Comparison of ENCODE assay signal across 16 cellular contexts in genomic region chr6:144480518-144480917, GRCh38.
DNase-seq lines count a peak whose midpoint lies in the region; ATAC-seq and TF ChIP-seq lines count a peak whose summit lies in the region.
"Had no signal": no experiment of that assay in that cellular context is flagged by ENCODE, and none has a peak within 500 bp of the region (broad histone marks: within the 10 kb centered on the region; RNA-seq: fewer than 3 reads in every experiment).

No MANE protein-coding gene starts in this region.

- no peak overlapping the region for H3K4me3 Mint-ChIP-seq in CD8-positive, alpha-beta T cell
- H3K4me3 Mint-ChIP-seq: CD4-positive, alpha-beta memory T cell had no signal

- no peaks in the 10 kb centered on the region for H3K9me3 Mint-ChIP-seq in CD8-positive, alpha-beta T cell
- H3K9me3 Mint-ChIP-seq: CD4-positive, alpha-beta memory T cell had no signal

- H3K36me3 Mint-ChIP-seq in CD8-positive, alpha-beta T cell = peaks cover 75% of the 10 kb centered on the region

- no peak for ATAC-seq in CD8-positive, alpha-beta T cell
- ATAC-seq in HG03108 (IDR thresholded peaks at IDR 0.05; ENCODE audit: unreplicated experiment) = no peak

- no peak for DNase-seq in CD8-positive, alpha-beta T cell
- DNase-seq in globus pallidus (ENCODE audit: low spot score) = peak; percentile 12
- peak; percentile 44 for DNase-seq in renal cortical epithelial cell (ENCODE audit: low read depth)
- DNase-seq in AG20443 (ENCODE audit: low spot score) = no peak
- no peak for DNase-seq in H7
- DNase-seq: CD4-positive, alpha-beta memory T cell; GOT3; KBM-7; NCI-H1105 treated with DMSO at 0.1 percent for 48 hours; NCI-H1694 treated with DMSO at 0.1 percent for 48 hours; NCI-H2107; NCI-H510A treated with DMSO at 0.1 percent for 48 hours; NCI-H774 had no signal

- intact Hi-C loops in CD8-positive, alpha-beta T cell (cut with DNase I, micrococcal nuclease) = loop anchor here (1.0 to 5.0 kb wide), 3 partner anchors 23 to 218 kb away; no protein-coding TSS in a partner anchor

- peaks cover 3% of the 10 kb centered on the region for H3K4me1 Mint-ChIP-seq in CD8-positive, alpha-beta T cell (ENCODE audit: low read depth)

- no peaks in the 10 kb centered on the region for H3K9me3 ChIP-seq in CD8-positive, alpha-beta T cell (ENCODE audit: low read length)
- H3K9me3 ChIP-seq: BLaER1 had no signal

- no peaks in the 10 kb centered on the region for H3K27me3 Mint-ChIP-seq in CD8-positive, alpha-beta T cell (ENCODE audit: low read depth)
- H3K27me3 Mint-ChIP-seq: CD4-positive, alpha-beta memory T cell had no signal

- peak overlapping the region; percentile 20 for H3K27ac Mint-ChIP-seq in CD8-positive, alpha-beta T cell

- CTCF ChIA-PET in CD8-positive, alpha-beta T cell (lab: Charles Lee) = interaction anchor here (0.8 to 3.6 kb wide), 8 partner anchors 8 to 380 kb away, joined by 3 to 17 read pairs (median 6); no protein-coding TSS in a partner anchor

- no peaks in the 10 kb centered on the region for H3K27me3 ChIP-seq in CD8-positive, alpha-beta T cell (ENCODE audit: insufficient read depth, low read length)
- H3K27me3 ChIP-seq in H7 (ENCODE audit: control insufficient read depth, insufficient read depth, low read length) = no peaks in the 10 kb centered on the region
- H3K27me3 ChIP-seq: BLaER1 had no signal

- POLR2A ChIA-PET in CD8-positive, alpha-beta T cell (lab: Charles Lee) = interaction anchor here (1.0 to 1.1 kb wide), 2 partner anchors 46 to 371 kb away, joined by 3 to 4 read pairs; no protein-coding TSS in a partner anchor

- H3K4me1 ChIP-seq in CD8-positive, alpha-beta T cell (ENCODE audit: insufficient read depth, low read length) = no peaks in the 10 kb centered on the region
- H3K4me1 ChIP-seq: BLaER1 had no signal

- H3K4me3 ChIP-seq in CD8-positive, alpha-beta T cell (ENCODE audit: low read depth, low read length) = no peak overlapping the region
- H3K4me3 ChIP-seq in H7 (ENCODE audit: insufficient read depth, low read depth, low read length) = no peak overlapping the region
- H3K4me3 ChIP-seq: BLaER1 had no signal

- H3K36me3 ChIP-seq in CD8-positive, alpha-beta T cell (ENCODE audit: insufficient read depth, low read length) = peaks cover 11% of the 10 kb centered on the region
- H3K36me3 ChIP-seq in H7 (replicated peaks; ENCODE audit: control insufficient read depth, insufficient read depth, low read length) = peaks cover 5% of the 10 kb centered on the region

- no peak overlapping the region for H3K27ac ChIP-seq in CD8-positive, alpha-beta T cell (ENCODE audit: low read depth, low read length)
- peak overlapping the region; percentile 11; the same call in 1 of the 2 replicates for H3K27ac ChIP-seq in VCaP
- H3K27ac ChIP-seq: BLaER1 had no signal

- no peak for TF ChIP-seq CTCF in CD8-positive, alpha-beta T cell (IDR thresholded peaks at IDR 0.05)
- TF ChIP-seq CTCF in VCaP (conservative IDR thresholded peaks at IDR 0.05) = no peak

Comparison
In these comparisons a context has a peak if more than half of its experiments do, and no peak if none do; other contexts are left out.
1. DNase-seq: peak in globus pallidus (single experiment) and renal cortical epithelial cell (single experiment); none in CD8-positive, alpha-beta T cell (0 of 7), AG20443 (single experiment) and H7 (single experiment).